ENCODE assay signal across 1 cellular context in genomic region chr17:47323382-47324223, GRCh38.
TF ChIP-seq lines count a peak whose summit lies in the region.

Gene EFCAB13, plus strand, starts transcription at chr17:47323955. Its CDS starts 4,399 bp downstream, at chr17:47328354.

TF ChIP-seq in HepG2, 621 proteins besides CTCF, POLR2A, EP300 and RAD21 (continued from another document and continues in another):
- 0 out of 2 replicates have a peak, but pooled peaks have one; percentile 5 for TF ChIP-seq GABPA (IDR thresholded peaks at IDR 0.05; ENCODE audit: low read depth, low read length)
- 0 out of 2 replicates have a peak, but pooled peaks have one; percentile 13 for TF ChIP-seq GABPA (CRISPR knock-in tag; IDR thresholded peaks at IDR 0.05; ENCODE audit: low read depth)
- TF ChIP-seq HOXA3 (CRISPR knock-in tag; IDR thresholded peaks at IDR 0.05), result peak; percentile 89
- TF ChIP-seq ZMAT3 (CRISPR knock-in tag; conservative IDR thresholded peaks at IDR 0.05), result peak; percentile 98
- TF ChIP-seq GATAD1 (CRISPR knock-in tag; IDR thresholded peaks at IDR 0.05), result peak; percentile 68; the same call in 1 of the 2 replicates
- peak; percentile 94 for TF ChIP-seq SALL2 (CRISPR knock-in tag; IDR thresholded peaks at IDR 0.05)
- peak; percentile 99 for TF ChIP-seq ZNF430 (CRISPR knock-in tag; IDR thresholded peaks at IDR 0.05)
- TF ChIP-seq ZNF598 (CRISPR knock-in tag; IDR thresholded peaks at IDR 0.05; ENCODE audit: borderline replicate concordance), result peak; percentile 72
- no peak for TF ChIP-seq SMC3 (IDR thresholded peaks at IDR 0.05; ENCODE audit: low read length)
- peak; percentile 99 for TF ChIP-seq MXD3 (CRISPR knock-in tag; IDR thresholded peaks at IDR 0.05)
- peak; percentile 95 for TF ChIP-seq ZNF777 (CRISPR knock-in tag; IDR thresholded peaks at IDR 0.05)
- TF ChIP-seq IKZF1 (IDR thresholded peaks at IDR 0.05), result no peak
- TF ChIP-seq XBP1 (CRISPR knock-in tag; IDR thresholded peaks at IDR 0.05), result no peak
- TF ChIP-seq DPF2 (CRISPR knock-in tag; IDR thresholded peaks at IDR 0.05; ENCODE audit: borderline replicate concordance, low read depth), result no peak
- peak; percentile 99 for TF ChIP-seq ZNF543 (CRISPR knock-in tag; IDR thresholded peaks at IDR 0.05)
- peak; percentile 66 for TF ChIP-seq POLR2AphosphoS5 (IDR thresholded peaks at IDR 0.05; ENCODE audit: low read depth, low read length)
- TF ChIP-seq ZBTB8A (CRISPR knock-in tag; IDR thresholded peaks at IDR 0.05; ENCODE audit: borderline replicate concordance, low read depth), result peak; percentile 94; the same call in 1 of the 2 replicates
- peak; percentile 99 for TF ChIP-seq ZNF709 (CRISPR knock-in tag; IDR thresholded peaks at IDR 0.05)
- TF ChIP-seq ZNF484 (CRISPR knock-in tag; IDR thresholded peaks at IDR 0.05; ENCODE audit: borderline replicate concordance, low read depth), result peak; percentile 45; the same call in 1 of the 2 replicates
- TF ChIP-seq ZSCAN30 (CRISPR knock-in tag; IDR thresholded peaks at IDR 0.05), result peak; percentile 78
- TF ChIP-seq ZXDC (CRISPR knock-in tag; IDR thresholded peaks at IDR 0.05), result peak; percentile 98
- TF ChIP-seq KDM5A (IDR thresholded peaks at IDR 0.05; ENCODE audit: borderline replicate concordance, low read length), result no peak; the same call in 1 of the 2 replicates
- TF ChIP-seq ZBTB43 (CRISPR knock-in tag; conservative IDR thresholded peaks at IDR 0.05), result peak; percentile 79
- peak; percentile 65; the same call in 1 of the 2 replicates for TF ChIP-seq ZNF564 (CRISPR knock-in tag; IDR thresholded peaks at IDR 0.05)
- TF ChIP-seq BHLHE40 (IDR thresholded peaks at IDR 0.05; ENCODE audit: low read length), result no peak
- peak; percentile 95 for TF ChIP-seq ZSCAN21 (CRISPR knock-in tag; IDR thresholded peaks at IDR 0.05; ENCODE audit: borderline replicate concordance)
- peak; percentile 69 for TF ChIP-seq YY1 (IDR thresholded peaks at IDR 0.05; ENCODE audit: insufficient read depth, insufficient replicate concordance, low read depth, low read length)
- TF ChIP-seq KLF12 (CRISPR knock-in tag; IDR thresholded peaks at IDR 0.05; ENCODE audit: borderline replicate concordance), result peak; percentile 91
- peak; percentile 62; the same call in 1 of the 2 replicates for TF ChIP-seq DMAP1 (CRISPR knock-in tag; IDR thresholded peaks at IDR 0.05)
- TF ChIP-seq SSRP1 (CRISPR knock-in tag; IDR thresholded peaks at IDR 0.05), result no peak
- peak; percentile 80; the same call in 1 of the 2 replicates for TF ChIP-seq ELF3 (CRISPR knock-in tag; IDR thresholded peaks at IDR 0.05)
- TF ChIP-seq SRY (CRISPR knock-in tag; IDR thresholded peaks at IDR 0.05), result peak; percentile 96
- TF ChIP-seq ZNF333 (CRISPR knock-in tag; IDR thresholded peaks at IDR 0.05; ENCODE audit: borderline replicate concordance), result peak; percentile 73; the same call in 1 of the 2 replicates
- no peak for TF ChIP-seq SRSF4 (IDR thresholded peaks at IDR 0.05; ENCODE audit: low read depth, low read length, poor library complexity, severe bottlenecking)
- peak; percentile 96; the same call in 1 of the 2 replicates for TF ChIP-seq ZNF552 (CRISPR knock-in tag; IDR thresholded peaks at IDR 0.05; ENCODE audit: borderline replicate concordance)
- TF ChIP-seq HOXA7 (CRISPR knock-in tag; IDR thresholded peaks at IDR 0.05), result peak; percentile 97
- TF ChIP-seq CHCHD3 (CRISPR knock-in tag; IDR thresholded peaks at IDR 0.05), result peak; percentile 97
- no peak; the same call in 1 of the 2 replicates for TF ChIP-seq STAT6 (CRISPR knock-in tag; IDR thresholded peaks at IDR 0.05; ENCODE audit: borderline replicate concordance)
- TF ChIP-seq ZNF749 (CRISPR knock-in tag; IDR thresholded peaks at IDR 0.05; ENCODE audit: borderline replicate concordance), result peak; percentile 96
- TF ChIP-seq ZNF883 (CRISPR knock-in tag; IDR thresholded peaks at IDR 0.05; ENCODE audit: not compliant biosample characterization), result peak; percentile 98
- no peak for TF ChIP-seq TCF12 (IDR thresholded peaks at IDR 0.05)
- TF ChIP-seq TCF12 (CRISPR knock-in tag; IDR thresholded peaks at IDR 0.05), result peak; percentile 83; the same call in 1 of the 2 replicates
- TF ChIP-seq SMAD3 (CRISPR knock-in tag; IDR thresholded peaks at IDR 0.05), result no peak
- TF ChIP-seq ZFP36 (IDR thresholded peaks at IDR 0.05; ENCODE audit: borderline replicate concordance, low read depth, low read length, partially characterized antibody), result no peak
- 0 out of 2 replicates have a peak, but pooled peaks have one; percentile 72 for TF ChIP-seq ZNF235 (CRISPR knock-in tag; IDR thresholded peaks at IDR 0.05; ENCODE audit: borderline replicate concordance)
- no peak for TF ChIP-seq SMARCC2 (IDR thresholded peaks at IDR 0.05)
- TF ChIP-seq PPARG (CRISPR knock-in tag; conservative IDR thresholded peaks at IDR 0.05), result peak; percentile 75
- peak; percentile 90 for TF ChIP-seq ARID4A (CRISPR knock-in tag; IDR thresholded peaks at IDR 0.05; ENCODE audit: borderline replicate concordance)
- TF ChIP-seq ZNF737 (CRISPR knock-in tag; IDR thresholded peaks at IDR 0.05; ENCODE audit: borderline replicate concordance), result no peak; the same call in 1 of the 2 replicates
- TF ChIP-seq SRSF1 (optimal IDR thresholded peaks at IDR 0.05; ENCODE audit: low read depth, low read length), result peak; percentile 75
- TF ChIP-seq ZNF891 (CRISPR knock-in tag; IDR thresholded peaks at IDR 0.05), result peak; percentile 88; the same call in 1 of the 2 replicates
- 0 out of 2 replicates have a peak, but pooled peaks have one; percentile 66 for TF ChIP-seq ZNF713 (CRISPR knock-in tag; IDR thresholded peaks at IDR 0.05)
- no peak for TF ChIP-seq NR3C1 (CRISPR knock-in tag; IDR thresholded peaks at IDR 0.05)
- TF ChIP-seq ZKSCAN8 (CRISPR knock-in tag; IDR thresholded peaks at IDR 0.05; ENCODE audit: borderline replicate concordance), result peak; percentile 53; the same call in 1 of the 2 replicates
- TF ChIP-seq ARID3A (IDR thresholded peaks at IDR 0.05; ENCODE audit: low read depth, low read length), result 0 out of 2 replicates have a peak, but pooled peaks have one; percentile 4
- peak; percentile 76; the same call in 1 of the 2 replicates for TF ChIP-seq SNAI1 (CRISPR knock-in tag; IDR thresholded peaks at IDR 0.05; ENCODE audit: borderline replicate concordance)
- TF ChIP-seq CSRNP1 (CRISPR knock-in tag; IDR thresholded peaks at IDR 0.05), result peak; percentile 94
- no peak for TF ChIP-seq NFRKB (IDR thresholded peaks at IDR 0.05)
- TF ChIP-seq ZFP82 (CRISPR knock-in tag; IDR thresholded peaks at IDR 0.05; ENCODE audit: borderline replicate concordance), result peak; percentile 57; the same call in 1 of the 2 replicates
- peak; percentile 98 for TF ChIP-seq REXO4 (CRISPR knock-in tag; IDR thresholded peaks at IDR 0.05; ENCODE audit: borderline replicate concordance)
- no peak for TF ChIP-seq ATRX (CRISPR knock-in tag; IDR thresholded peaks at IDR 0.05; ENCODE audit: borderline replicate concordance)
